Comparison of ENCODE assay signal across 1 cellular context in the genomic region with DNA sequence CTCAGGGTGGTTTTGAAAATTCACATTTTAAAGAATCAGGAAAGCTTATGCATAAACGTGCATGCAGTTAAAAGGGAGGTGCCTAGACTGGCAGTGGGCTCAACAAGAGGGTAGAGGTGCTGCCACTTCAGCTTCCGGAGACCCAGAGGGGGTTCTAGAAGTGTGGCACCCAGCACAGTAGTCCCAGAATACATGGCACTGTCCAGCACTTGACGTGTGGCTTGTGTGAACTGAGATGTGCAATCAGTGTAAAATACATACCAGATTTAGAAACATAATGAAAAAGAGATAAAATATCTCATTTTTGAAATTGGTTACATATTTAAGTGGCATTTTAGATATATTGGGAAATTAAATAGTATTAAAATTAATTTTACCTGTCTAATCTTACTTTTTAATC.
TF ChIP-seq lines count a peak whose summit lies in the region.

No MANE protein-coding gene starts in this region.

TF ChIP-seq in A549, 52 proteins besides CTCF, POLR2A, EP300 and RAD21 (continued from another document):
- TF ChIP-seq FOXS1 (CRISPR knock-in tag; IDR thresholded peaks at IDR 0.05) (no peak), KDM1A (IDR thresholded peaks at IDR 0.05; ENCODE audit: low read depth) (no peak)
- TF ChIP-seq, protein P1, sequence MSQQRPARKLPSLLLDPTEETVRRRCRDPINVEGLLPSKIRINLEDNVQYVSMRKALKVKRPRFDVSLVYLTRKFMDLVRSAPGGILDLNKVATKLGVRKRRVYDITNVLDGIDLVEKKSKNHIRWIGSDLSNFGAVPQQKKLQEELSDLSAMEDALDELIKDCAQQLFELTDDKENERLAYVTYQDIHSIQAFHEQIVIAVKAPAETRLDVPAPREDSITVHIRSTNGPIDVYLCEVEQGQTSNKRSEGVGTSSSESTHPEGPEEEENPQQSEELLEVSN (IDR thresholded peaks at IDR 0.05; ENCODE audit: borderline replicate concordance, low read depth) = no peak
TF ChIP-seq in A549: peak in this region for 0.
